In genomic region chr1:14788065-14788464, GRCh38 we compare ENCODE assay signal across 28 cellular contexts.
"Had no signal": no experiment of that assay in that cellular context is flagged by ENCODE, and none has a peak within 500 bp of the region (broad histone marks: within the 10 kb centered on the region; RNA-seq: fewer than 3 reads in every experiment).

No MANE protein-coding gene starts in this region.

- H3K4me1 ChIP-seq: adrenal gland, heart right ventricle, lower lobe of right lung, prostate gland, sigmoid colon, stomach, thyroid gland, upper lobe of right lung had no signal

- ATAC-seq: heart right ventricle; left lobe of liver; lower lobe of right lung; naive thymus-derived CD8-positive, alpha-beta T cell; stimulated activated naive B cell treated with anti-CD40 and anti-IgM and Interleukin-4, amounts not matched to agents 10 μg/mL and 1 μg/mL and 100 μg/mL, for 72 hours; T-helper 17 cell; upper lobe of right lung had no signal

- H3K4me3 ChIP-seq: adrenal gland, cardiac muscle cell, heart right ventricle, lower lobe of right lung, prostate gland, sigmoid colon, stomach, thyroid gland, upper lobe of right lung had no signal

- H3K27ac ChIP-seq: adrenal gland, cardiac muscle cell, heart right ventricle, lower lobe of right lung, neutrophil, prostate gland, sigmoid colon, stomach, thyroid gland, upper lobe of right lung had no signal

- H3K9me3 ChIP-seq: adrenal gland, heart right ventricle, lower lobe of right lung, neutrophil, prostate gland, sigmoid colon, stomach, thyroid gland, upper lobe of right lung had no signal

- H3K27me3 ChIP-seq: adrenal gland, cardiac muscle cell, neutrophil, sigmoid colon, stomach, thyroid gland, upper lobe of right lung had no signal

- H3K36me3 ChIP-seq: adrenal gland, cardiac muscle cell, heart right ventricle, lower lobe of right lung, neutrophil, prostate gland, sigmoid colon, stomach, thyroid gland, upper lobe of right lung had no signal

- DNase-seq: activated B cell treated with CpG ODN at 0.5 μM for 24 hours; activated CD4-positive, alpha-beta T cell treated with anti-CD3 and anti-CD28 coated beads for 4 hours; activated CD4-positive, alpha-beta T cell treated with anti-CD3 and anti-CD28 coated beads, Interleukin-2, amount 50 U/mL, for 4 hours; activated effector memory CD4-positive, alpha-beta T cell treated with Interleukin-2 at 50 U/mL for 16 hours; activated naive CD4-positive, alpha-beta T cell treated with anti-CD3 and anti-CD28 coated beads for 36 hours; activated naive CD8-positive, alpha-beta T cell treated with anti-CD3 and anti-CD28 coated beads for 36 hours; adrenal gland; aorta; foreskin melanocyte; heart right ventricle; kidney glomerular epithelial cell; lower lobe of right lung; mesenchymal stem cell; naive thymus-derived CD8-positive, alpha-beta T cell; sigmoid colon; small intestine; stimulated activated CD4-positive, alpha-beta T cell treated with anti-CD3 and anti-CD28 coated beads, Interleukin-1b, Interleukin-23, amount 100 ng/mL, for 48 hours; stimulated activated naive B cell treated with anti-CD40 and anti-IgM and Interleukin-4, amounts not matched to agents 10 μg/mL and 1 μg/mL and 100 μg/mL, for 72 hours; stomach; SW 1271; T-helper 17 cell; T1000; thyroid gland; upper lobe of right lung had no signal
